10 cellular contexts compared by ENCODE assay signal in the genomic region with DNA sequence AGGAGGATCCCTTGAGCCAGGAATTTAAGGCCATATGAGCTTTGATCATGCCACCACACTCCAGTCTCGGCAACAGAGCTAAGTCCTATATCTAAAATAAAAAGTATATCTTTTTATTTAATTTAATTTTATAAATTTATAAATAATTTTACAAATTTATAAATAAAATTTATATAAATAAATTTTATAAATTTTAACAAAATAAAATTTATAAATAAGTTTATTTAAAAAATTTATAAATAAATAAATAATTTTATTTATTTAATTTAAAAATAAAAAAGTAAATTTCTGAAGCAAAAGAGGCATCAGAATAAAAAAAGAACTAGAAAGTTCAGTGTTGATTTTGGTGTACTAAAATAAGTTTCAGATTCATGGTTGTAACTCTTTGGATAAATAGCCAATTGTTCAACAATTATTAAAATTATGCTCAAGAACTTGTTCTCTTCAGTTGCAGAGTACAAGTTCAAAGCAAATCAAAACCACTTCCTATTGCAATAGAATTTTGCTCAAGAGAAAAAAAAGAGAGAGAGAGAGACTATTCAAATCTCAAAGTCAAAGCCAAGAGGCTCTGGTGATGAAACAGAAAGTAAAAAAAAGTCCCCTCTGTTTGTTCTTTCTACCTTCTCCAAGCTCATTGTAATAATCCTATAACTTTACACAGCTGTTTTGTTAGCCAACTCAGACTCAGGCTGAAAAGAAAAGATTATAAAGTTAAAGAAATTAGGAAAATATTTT.
DNase-seq lines count a peak whose midpoint lies in the region; ATAC-seq and TF ChIP-seq lines count a peak whose summit lies in the region.
"Had no signal": no experiment of that assay in that cellular context is flagged by ENCODE, and none has a peak within 500 bp of the region (broad histone marks: within the 10 kb centered on the region; RNA-seq: fewer than 3 reads in every experiment).

No MANE protein-coding gene starts in this region.

- POLR2A ChIA-PET in HEK293T (lab: Yijun Ruan, JAX): no interaction called here

- no peaks in the 10 kb centered on the region for H3K27me3 ChIP-seq in GM06990 (replicated peaks; ENCODE audit: control insufficient read depth, insufficient read depth, low read length)

- ATAC-seq in GM21423 (IDR thresholded peaks at IDR 0.05; ENCODE audit: unreplicated experiment): peak; percentile 89
- ATAC-seq in HG03442 (IDR thresholded peaks at IDR 0.05; ENCODE audit: unreplicated experiment): peak; percentile 93
- ATAC-seq in natural killer cell treated with Interleukin-12 subunit alpha and Interleukin-12 subunit beta and Interleukin-15 and Interleukin-18, amount 100 ng/mL, for 72 hours: no peak

- H3K36me3 ChIP-seq in GM06990 (ENCODE audit: control insufficient read depth, insufficient read depth, low read length): no peaks in the 10 kb centered on the region

- no peak overlapping the region for H3K4me3 Mint-ChIP-seq in natural killer cell treated with Interleukin-12 subunit alpha and Interleukin-12 subunit beta and Interleukin-15 and Interleukin-18, amount 100 ng/mL, for 72 hours

- no peaks in the 10 kb centered on the region for H3K36me3 Mint-ChIP-seq in natural killer cell treated with Interleukin-12 subunit alpha and Interleukin-12 subunit beta and Interleukin-15 and Interleukin-18, amount 100 ng/mL, for 72 hours

- peaks cover 12% of the 10 kb centered on the region for H3K9me3 Mint-ChIP-seq in natural killer cell treated with Interleukin-12 subunit alpha and Interleukin-12 subunit beta and Interleukin-15 and Interleukin-18, amount 100 ng/mL, for 72 hours

- H3K4me3 ChIP-seq in GM06990 (replicated peaks; ENCODE audit: low read depth, low read length): no peak overlapping the region; the same call in 1 of the 2 replicates

- no peaks in the 10 kb centered on the region for H3K27me3 Mint-ChIP-seq in natural killer cell treated with Interleukin-12 subunit alpha and Interleukin-12 subunit beta and Interleukin-15 and Interleukin-18, amount 100 ng/mL, for 72 hours

- H3K27ac Mint-ChIP-seq in natural killer cell treated with Interleukin-12 subunit alpha and Interleukin-12 subunit beta and Interleukin-15 and Interleukin-18, amount 100 ng/mL, for 72 hours: no peak overlapping the region

- DNase-seq in GM06990 (ENCODE audit: extremely low read depth, insufficient read length) (peak; percentile 34), amniotic epithelial cell (ENCODE audit: low read depth) (peak; percentile 25), NCI-H345 (lab: John Stamatoyannopoulos, UW) (no peak), HEK293T (ENCODE audit: extremely low spot score) (no peak), NCI-H187 (lab: John Stamatoyannopoulos, UW) (no peak)
- DNase-seq in natural killer cell treated with Interleukin-12 subunit alpha and Interleukin-12 subunit beta and Interleukin-15 and Interleukin-18, amount 100 ng/mL, for 72 hours (ENCODE audit: low spot score): no peak
- DNase-seq: activated effector memory CD4-positive, alpha-beta T cell treated with anti-CD3 and anti-CD28 coated beads, Interleukin-2, amount 50 U/mL, for 16 hours; NCI-H187 treated with DMSO at 0.1 percent for 48 hours had no signal

- no peak for TF ChIP-seq CTCF in GM06990 (IDR thresholded peaks at IDR 0.05; ENCODE audit: insufficient read depth, low read length, poor library complexity, severe bottlenecking)

- H3K4me1 Mint-ChIP-seq in natural killer cell treated with Interleukin-12 subunit alpha and Interleukin-12 subunit beta and Interleukin-15 and Interleukin-18, amount 100 ng/mL, for 72 hours (ENCODE audit: low read depth in 2 of 2): no peaks in the 10 kb centered on the region

- CTCF ChIA-PET in HEK293T (lab: Yijun Ruan, JAX): no interaction called here

TF ChIP-seq in HEK293T, 16 proteins besides CTCF, POLR2A, EP300 and RAD21:
- TF ChIP-seq CTBP1 (IDR thresholded peaks at IDR 0.05; ENCODE audit: borderline replicate concordance): no peak
- no peak for TF ChIP-seq ZNF384 (IDR thresholded peaks at IDR 0.05)
- TF ChIP-seq LEF1 (IDR thresholded peaks at IDR 0.05; ENCODE audit: borderline replicate concordance): no peak
- TF ChIP-seq FOXM1 (IDR thresholded peaks at IDR 0.05; ENCODE audit: borderline replicate concordance): no peak
- TF ChIP-seq HDGF (IDR thresholded peaks at IDR 0.05; ENCODE audit: borderline replicate concordance): no peak
- TF ChIP-seq NFRKB (IDR thresholded peaks at IDR 0.05): no peak
- no peak for TF ChIP-seq ELF4 (IDR thresholded peaks at IDR 0.05)
- no peak for TF ChIP-seq L3MBTL2 (conservative IDR thresholded peaks at IDR 0.05)
- TF ChIP-seq, protein P1, sequence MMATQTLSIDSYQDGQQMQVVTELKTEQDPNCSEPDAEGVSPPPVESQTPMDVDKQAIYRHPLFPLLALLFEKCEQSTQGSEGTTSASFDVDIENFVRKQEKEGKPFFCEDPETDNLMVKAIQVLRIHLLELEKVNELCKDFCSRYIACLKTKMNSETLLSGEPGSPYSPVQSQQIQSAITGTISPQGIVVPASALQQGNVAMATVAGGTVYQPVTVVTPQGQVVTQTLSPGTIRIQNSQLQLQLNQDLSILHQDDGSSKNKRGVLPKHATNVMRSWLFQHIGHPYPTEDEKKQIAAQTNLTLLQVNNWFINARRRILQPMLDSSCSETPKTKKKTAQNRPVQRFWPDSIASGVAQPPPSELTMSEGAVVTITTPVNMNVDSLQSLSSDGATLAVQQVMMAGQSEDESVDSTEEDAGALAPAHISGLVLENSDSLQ (IDR thresholded peaks at IDR 0.05): no peak

Comparison
In these comparisons a context has a peak if more than half of its experiments do, and no peak if none do; other contexts are left out.
1. DNase-seq: peak in GM06990 (single experiment) and amniotic epithelial cell (single experiment); none in natural killer cell treated with Interleukin-12 subunit alpha and Interleukin-12 subunit beta and Interleukin-15 and Interleukin-18, amount 100 ng/mL, for 72 hours (single experiment), NCI-H345 (single experiment), HEK293T (single experiment) and NCI-H187 (0 of 2).
2. ATAC-seq: peak in GM21423 (single experiment) and HG03442 (single experiment); none in natural killer cell treated with Interleukin-12 subunit alpha and Interleukin-12 subunit beta and Interleukin-15 and Interleukin-18, amount 100 ng/mL, for 72 hours (0 of 2).